ENCODE assay signal across 1 cellular context in the genomic region with DNA sequence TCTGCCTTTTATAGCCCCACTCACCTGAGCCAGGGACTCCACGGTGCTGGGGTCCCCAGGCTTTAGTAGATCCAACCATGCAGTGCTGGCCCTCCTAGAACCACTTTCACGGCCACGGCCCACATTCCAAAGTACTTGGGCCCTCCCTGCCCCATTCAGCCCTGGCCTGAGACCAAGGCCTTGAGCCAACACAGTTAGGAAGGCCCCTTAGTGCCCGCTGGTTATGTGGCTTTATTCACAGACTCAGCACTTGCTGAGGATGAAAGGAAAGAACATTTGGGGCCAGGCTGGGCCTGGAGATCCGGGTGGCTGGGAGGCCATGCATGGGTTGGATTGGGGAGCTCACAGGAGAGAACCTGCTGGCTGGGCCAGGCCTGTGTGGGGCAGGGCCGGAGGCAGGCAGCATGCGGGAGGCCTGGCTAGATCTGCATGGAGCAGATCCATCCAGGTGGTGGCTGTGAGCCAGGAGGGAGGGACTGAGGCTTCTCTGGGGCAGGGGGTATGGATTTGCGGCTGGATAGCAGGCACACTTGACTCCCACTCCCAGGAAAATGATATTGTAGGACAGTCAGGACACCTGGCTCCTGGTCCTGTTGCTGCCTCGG.
A peak's percentile ranks its signal among the peaks of the same experiment; 100 is the strongest.
TF ChIP-seq lines count a peak whose summit lies in the region.

No MANE protein-coding gene starts in this region.

TF ChIP-seq in HepG2, 621 proteins besides CTCF, POLR2A, EP300 and RAD21:
- TF ChIP-seq, protein P1, sequence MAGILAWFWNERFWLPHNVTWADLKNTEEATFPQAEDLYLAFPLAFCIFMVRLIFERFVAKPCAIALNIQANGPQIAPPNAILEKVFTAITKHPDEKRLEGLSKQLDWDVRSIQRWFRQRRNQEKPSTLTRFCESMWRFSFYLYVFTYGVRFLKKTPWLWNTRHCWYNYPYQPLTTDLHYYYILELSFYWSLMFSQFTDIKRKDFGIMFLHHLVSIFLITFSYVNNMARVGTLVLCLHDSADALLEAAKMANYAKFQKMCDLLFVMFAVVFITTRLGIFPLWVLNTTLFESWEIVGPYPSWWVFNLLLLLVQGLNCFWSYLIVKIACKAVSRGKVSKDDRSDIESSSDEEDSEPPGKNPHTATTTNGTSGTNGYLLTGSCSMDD (CRISPR knock-in tag; IDR thresholded peaks at IDR 0.05): no peak
- peak; percentile 5; the same call in 1 of the 2 replicates for TF ChIP-seq ZNF687 (CRISPR knock-in tag; IDR thresholded peaks at IDR 0.05)
